ENCODE assay signal across 8 cellular contexts in the genomic region with DNA sequence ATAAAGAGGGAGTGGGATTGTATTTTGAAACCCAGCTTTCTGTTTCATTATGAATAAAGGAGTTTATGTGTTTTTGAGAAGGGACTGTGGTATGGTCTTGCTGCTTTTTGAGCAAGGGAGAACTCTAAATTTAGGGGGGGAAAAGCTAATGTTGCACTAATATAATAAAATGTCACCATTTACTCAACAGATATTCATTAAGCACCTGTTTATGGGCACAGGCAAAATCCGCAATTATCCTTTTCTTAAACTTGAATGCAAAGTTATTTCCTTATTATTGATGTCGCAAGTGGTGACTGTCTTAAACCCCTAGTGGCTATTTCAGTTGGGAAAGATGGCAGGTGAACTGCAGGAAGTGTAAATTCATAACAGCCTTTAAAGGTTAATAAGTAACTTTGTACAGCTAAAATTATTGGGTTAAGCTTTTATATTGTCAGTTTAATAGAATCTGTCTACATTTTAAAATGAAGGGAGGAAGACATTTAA. TPM values are rescaled to one million over a fixed set of nuclear protein-coding genes. Genes with fewer than 3 reads are reported as not detected.
DNase-seq lines count a peak whose midpoint lies in the region; ATAC-seq, FAIRE-seq and TF ChIP-seq lines count a peak whose summit lies in the region.

No MANE protein-coding gene starts in this region.

- H4K20me1 ChIP-seq in SU-DHL-6 (ENCODE audit: low read depth, low read length) = no peaks in the 10 kb centered on the region; the same call in 1 of the 2 replicates

- H3K9ac ChIP-seq in SU-DHL-6 (ENCODE audit: low read length) = peak overlapping the region; percentile 92

- H3F3A ChIP-seq in SU-DHL-6 (ENCODE audit: insufficient read depth) = peaks cover 62% of the 10 kb centered on the region

- peak; percentile 43 for TF ChIP-seq CTCF in SU-DHL-6 (IDR thresholded peaks at IDR 0.05; ENCODE audit: insufficient read depth, low read length, poor library complexity, severe bottlenecking)

- H3K9me2 ChIP-seq in SU-DHL-6 (replicated peaks; ENCODE audit: insufficient read depth, low read length) = no peaks in the 10 kb centered on the region

- no peak overlapping the region for H2AFZ ChIP-seq in SU-DHL-6 (ENCODE audit: low read depth, low read length, severe bottlenecking)

- DNase-seq in Caki2 (ENCODE audit: low read depth) = peak; percentile 63
- no peak for DNase-seq in GM19239 (ENCODE audit: insufficient read length, low spot score)
- peak; percentile 35 for DNase-seq in fibroblast of peridontal ligament (ENCODE audit: extremely low read depth)
- peak; percentile 12 for DNase-seq in retina
- no peak for DNase-seq in germinal center (ENCODE audit: low spot score)
- no peak for DNase-seq in NCI-H226

- no peaks in the 10 kb centered on the region for H3K9me3 ChIP-seq in SU-DHL-6 (ENCODE audit: insufficient read depth, low read length)

- ATAC-seq in HG03558 (IDR thresholded peaks at IDR 0.05; ENCODE audit: extremely low read depth, unreplicated experiment) = peak; percentile 22

- in situ Hi-C loops in Caki2 (cut with HindIII; ENCODE audit: low pct_unique_long_range_greater_than_20kb, low sequenced_read_pairs) = no loop called here

- peak overlapping the region; percentile 92 for H3K27ac ChIP-seq in SU-DHL-6 (ENCODE audit: low read depth, low read length)

- no peaks in the 10 kb centered on the region for H3K27me3 ChIP-seq in SU-DHL-6 (ENCODE audit: low read length)

- H3K79me2 ChIP-seq in SU-DHL-6 (ENCODE audit: insufficient read depth, low read length) = peaks cover 84% of the 10 kb centered on the region

- peak overlapping the region; percentile 100 for H3K4me2 ChIP-seq in SU-DHL-6 (ENCODE audit: low read depth, low read length, poor library complexity, severe bottlenecking)

- peak overlapping the region; percentile 98 for H3K4me3 ChIP-seq in SU-DHL-6 (ENCODE audit: insufficient read depth, low read length, poor library complexity, severe bottlenecking)

- FAIRE-seq in GM19239 (lab: Jason Lieb, UNC) = peak; percentile 66

- H3K36me3 ChIP-seq in SU-DHL-6 (ENCODE audit: low read length) = no peaks in the 10 kb centered on the region

RNA-seq across cellular contexts. Expression of gene CDC42SE2, which starts 1.5 kb away (rescaled TPM):
- 40.5 and 61.6 TPM in 2 replicates for total RNA-seq in Caki2 (2014; rRNA removed; shearing (Covaris generic); ENCODE audit: low replicate concordance)

Comparison
In these comparisons a context has a peak if more than half of its experiments do, and no peak if none do; other contexts are left out.
1. DNase-seq: peak in Caki2 (single experiment), fibroblast of peridontal ligament (single experiment) and retina (single experiment); none in GM19239 (single experiment), germinal center (single experiment) and NCI-H226 (single experiment).